In genomic region chr15:72585659-72586058, GRCh38 we compare ENCODE assay signal across 1 cellular context.
TF ChIP-seq lines count a peak whose summit lies in the region.

No MANE protein-coding gene starts in this region.

TF ChIP-seq in K562, 482 proteins besides CTCF, POLR2A, EP300 and RAD21 (continued from another document):
- TF ChIP-seq PATZ1 (CRISPR knock-in tag; IDR thresholded peaks at IDR 0.05; ENCODE audit: borderline replicate concordance): no peak
- TF ChIP-seq ZNF766 (CRISPR knock-in tag; conservative IDR thresholded peaks at IDR 0.05): no peak
- TF ChIP-seq IRF2 (CRISPR knock-in tag; IDR thresholded peaks at IDR 0.05): no peak
- no peak for TF ChIP-seq REST (CRISPR knock-in tag; IDR thresholded peaks at IDR 0.05; ENCODE audit: low read depth)
- no peak for TF ChIP-seq FOXO4 (CRISPR knock-in tag; IDR thresholded peaks at IDR 0.05)
- no peak for TF ChIP-seq NBN (IDR thresholded peaks at IDR 0.05; ENCODE audit: low read depth)
- no peak for TF ChIP-seq NR2C2 (CRISPR knock-in tag; IDR thresholded peaks at IDR 0.05)
- no peak for TF ChIP-seq NR2C2 (tag; IDR thresholded peaks at IDR 0.05)
- TF ChIP-seq TCF3 (CRISPR knock-in tag; IDR thresholded peaks at IDR 0.05): no peak
- TF ChIP-seq HDAC1 (IDR thresholded peaks at IDR 0.05): no peak
- no peak for TF ChIP-seq FUS (optimal IDR thresholded peaks at IDR 0.05; ENCODE audit: low read depth, low read length)
TF ChIP-seq in K562: peak in this region for 0.
